ENCODE assay signal across 10 cellular contexts in genomic region chr5:140834439-140835008, GRCh38. TPM values are rescaled to one million over a fixed set of nuclear protein-coding genes. Genes with fewer than 3 reads are reported as not detected.
"Had no signal": no experiment of that assay in that cellular context is flagged by ENCODE, and none has a peak within 500 bp of the region (broad histone marks: within the 10 kb centered on the region; RNA-seq: fewer than 3 reads in every experiment).

No MANE protein-coding gene starts in this region.

RNA-seq across cellular contexts. Expression of gene PCDHA7, which starts 0.5 kb away (rescaled TPM):
- total RNA-seq: activated CD4-positive, alpha-beta T cell treated with anti-CD3 and anti-CD28 coated beads, Interleukin-2, amount 10 ng/mL, durations not matched to agents 7 days and 5 days; activated naive CD8-positive, alpha-beta T cell treated with anti-CD3 and anti-CD28 coated beads for 36 hours; T-helper 2 cell treated with Interferon-gamma antibody and Interleukin-4, amounts not matched to agents 100 ng/mL and 5 ng/mL, for 36 hours had no signal

RNA-seq across cellular contexts. Expression of gene PCDHA8, which starts 6.5 kb away (rescaled TPM):
- total RNA-seq: activated CD4-positive, alpha-beta T cell treated with anti-CD3 and anti-CD28 coated beads, Interleukin-2, amount 10 ng/mL, durations not matched to agents 7 days and 5 days; activated naive CD8-positive, alpha-beta T cell treated with anti-CD3 and anti-CD28 coated beads for 36 hours; dermis blood vessel endothelial cell; T-helper 2 cell treated with Interferon-gamma antibody and Interleukin-4, amounts not matched to agents 100 ng/mL and 5 ng/mL, for 36 hours; ureter had no signal
- polyA plus RNA-seq: heart right ventricle, mammary epithelial cell had no signal

RNA-seq across cellular contexts. Expression of gene PCDHA6, which starts 6.8 kb away (rescaled TPM):
- total RNA-seq: activated CD4-positive, alpha-beta T cell treated with anti-CD3 and anti-CD28 coated beads, Interleukin-2, amount 10 ng/mL, durations not matched to agents 7 days and 5 days; activated naive CD8-positive, alpha-beta T cell treated with anti-CD3 and anti-CD28 coated beads for 36 hours; SJSA1; T-helper 2 cell treated with Interferon-gamma antibody and Interleukin-4, amounts not matched to agents 100 ng/mL and 5 ng/mL, for 36 hours had no signal
- polyA plus RNA-seq: heart right ventricle had no signal

RNA-seq across cellular contexts. Expression of gene PCDHA5, which starts 13.1 kb away (rescaled TPM):
- total RNA-seq: activated CD4-positive, alpha-beta T cell treated with anti-CD3 and anti-CD28 coated beads, Interleukin-2, amount 10 ng/mL, durations not matched to agents 7 days and 5 days; activated naive CD8-positive, alpha-beta T cell treated with anti-CD3 and anti-CD28 coated beads for 36 hours; gastrocnemius medialis; SJSA1; skeletal muscle tissue; T-helper 2 cell treated with Interferon-gamma antibody and Interleukin-4, amounts not matched to agents 100 ng/mL and 5 ng/mL, for 36 hours had no signal
- polyA plus RNA-seq: heart right ventricle, mammary epithelial cell had no signal

RNA-seq across cellular contexts. Expression of gene PCDHA9, which starts 13.7 kb away (rescaled TPM):
- total RNA-seq: activated CD4-positive, alpha-beta T cell treated with anti-CD3 and anti-CD28 coated beads, Interleukin-2, amount 10 ng/mL, durations not matched to agents 7 days and 5 days; activated naive CD8-positive, alpha-beta T cell treated with anti-CD3 and anti-CD28 coated beads for 36 hours; T-helper 2 cell treated with Interferon-gamma antibody and Interleukin-4, amounts not matched to agents 100 ng/mL and 5 ng/mL, for 36 hours had no signal
- polyA plus RNA-seq: heart right ventricle, mammary epithelial cell had no signal
